Comparison of ENCODE assay signal across 8 cellular contexts in genomic region chr1:247210386-247211117, GRCh38. TPM values are rescaled to one million over a fixed set of nuclear protein-coding genes. Genes with fewer than 3 reads are reported as not detected.
DNase-seq lines count a peak whose midpoint lies in the region; ATAC-seq, FAIRE-seq and TF ChIP-seq lines count a peak whose summit lies in the region.

No MANE protein-coding gene starts in this region.

- no peak for TF ChIP-seq CTCF in AG10803 (conservative IDR thresholded peaks at IDR 0.05; ENCODE audit: low read length)
- no peak for TF ChIP-seq CTCF in keratinocyte (optimal IDR thresholded peaks at IDR 0.05 in 1 of 3, IDR thresholded peaks at IDR 0.05 in 1 of 3, conservative IDR thresholded peaks at IDR 0.05 in 1 of 3; ENCODE audit: extremely low read depth in 1 of 3, insufficient read depth in 2 of 3, low read length in 3 of 3)

- H3K4me3 ChIP-seq in AG10803 (ENCODE audit: low read length) = peak overlapping the region; percentile 96
- peak overlapping the region; percentile 90 to 99 (median 95) for H3K4me3 ChIP-seq in keratinocyte (ENCODE audit: control insufficient read depth in 2 of 3, extremely low read depth in 1 of 3, insufficient read depth in 2 of 3, low read depth in 1 of 3, low read length in 3 of 3)

- peaks cover 3 to 12% of the 10 kb centered on the region in 2 experiments for H3K36me3 ChIP-seq in keratinocyte (ENCODE audit: control insufficient read depth in 2 of 2, extremely low read depth in 1 of 2, insufficient read depth in 2 of 2, low read length in 2 of 2)

- H3K9me1 ChIP-seq in keratinocyte (ENCODE audit: control insufficient read depth, extremely low read depth, insufficient read depth, low read length) = no peaks in the 10 kb centered on the region

- dilution Hi-C loops in keratinocyte (cut with MboI; ENCODE audit: extremely low pct_ligation_motif_present, low sequenced_read_pairs) = no loop called here

- DNase-seq in AG10803 (ENCODE audit: low read depth) (peak; percentile 85), NCI-H345 treated with DMSO at 0.1 percent for 48 hours (lab: John Stamatoyannopoulos, UW; ENCODE audit: unreplicated experiment) (peak; percentile 90), keratinocyte (ENCODE audit: low read depth, low spot score) (peak; percentile 40)
- peak; percentile 85 for DNase-seq in activated CD4-positive, CD25-positive, alpha-beta regulatory T cell treated with anti-CD3 and anti-CD28 coated beads, Interleukin-2, amount 50 U/mL, for 16 hours (ENCODE audit: low read depth, low spot score)
- peak; percentile 88 to 89 for DNase-seq in central memory CD8-positive, alpha-beta T cell (ENCODE audit: low spot score in 2 of 2)
- DNase-seq in stimulated activated CD4-positive, alpha-beta T cell treated with anti-CD3 and anti-CD28 coated beads, Interleukin-12 subunit alpha, Interleukin-12 subunit beta, amount 100 ng/mL, for 48 hours (ENCODE audit: low read depth in 2 of 3, low spot score in 1 of 3) = peak; percentile 91 to 96 (median 92)

- peak overlapping the region; percentile 94 for H2AFZ ChIP-seq in keratinocyte (ENCODE audit: control insufficient read depth, low read length)

- H3K4me2 ChIP-seq in keratinocyte (ENCODE audit: control insufficient read depth, extremely low read depth, insufficient read depth, low read depth, low read length) = peak overlapping the region; percentile 88

- H3K9me3 ChIP-seq in keratinocyte (ENCODE audit: control insufficient read depth, low read depth, low read length) = peaks cover 2% of the 10 kb centered on the region

- peaks cover 10% of the 10 kb centered on the region for H3K4me1 ChIP-seq in keratinocyte (ENCODE audit: control insufficient read depth, extremely low read depth, insufficient read depth, low read length)

- H4K20me1 ChIP-seq in keratinocyte (ENCODE audit: control insufficient read depth, extremely low read depth, insufficient read depth, low read length) = no peaks in the 10 kb centered on the region

- peaks cover 23% of the 10 kb centered on the region for H3K36me3 Mint-ChIP-seq in central memory CD8-positive, alpha-beta T cell (ENCODE audit: insufficient read depth)

- H3K4me3 Mint-ChIP-seq in central memory CD8-positive, alpha-beta T cell = peak overlapping the region; percentile 96

- H3K79me2 ChIP-seq in keratinocyte (ENCODE audit: control insufficient read depth, insufficient read depth, low read length) = peaks cover 49% of the 10 kb centered on the region

- H3K27me3 ChIP-seq in keratinocyte (ENCODE audit: control insufficient read depth, extremely low read depth, insufficient read depth, low read length) = no peaks in the 10 kb centered on the region

- ATAC-seq in GM19035 (IDR thresholded peaks at IDR 0.05; ENCODE audit: unreplicated experiment) = peak; percentile 86
- peak; percentile 94 for ATAC-seq in HG03342 (IDR thresholded peaks at IDR 0.05; ENCODE audit: unreplicated experiment)
- ATAC-seq in central memory CD8-positive, alpha-beta T cell (replicated peaks; ENCODE audit: extremely low read depth, poor library complexity, severe bottlenecking) = peak; percentile 98

- peak overlapping the region; percentile 97 for H3K27ac Mint-ChIP-seq in central memory CD8-positive, alpha-beta T cell (ENCODE audit: low read depth)

- H3K27ac ChIP-seq in keratinocyte (ENCODE audit: control insufficient read depth, insufficient read depth, low read length) = peak overlapping the region; percentile 75

- FAIRE-seq in keratinocyte (lab: Jason Lieb, UNC) = peak; percentile 49

- H3K9ac ChIP-seq in keratinocyte (ENCODE audit: control insufficient read depth, extremely low read depth, insufficient read depth, low read length) = peak overlapping the region; percentile 84

- H3K9me3 Mint-ChIP-seq in central memory CD8-positive, alpha-beta T cell = no peaks in the 10 kb centered on the region

- H3K27me3 Mint-ChIP-seq in central memory CD8-positive, alpha-beta T cell = no peaks in the 10 kb centered on the region

- H3K4me1 Mint-ChIP-seq in central memory CD8-positive, alpha-beta T cell = peaks cover 54% of the 10 kb centered on the region

RNA-seq across cellular contexts. Expression of gene ZNF124, which starts 38.7 kb away (rescaled TPM):
- 2.9 to 4.1 TPM (median 2.9 TPM) in 3 replicates for polyA plus RNA-seq in keratinocyte
- polyA plus RNA-seq in keratinocyte (2011; ENCODE audit: low read depth) = 0.66 TPM
- polyA plus RNA-seq in keratinocyte (2011; cell fraction: cytosol; rRNA removed) = 1.5 and 3.1 TPM in 2 replicates
- 5.7 and 6.2 TPM in 2 replicates for polyA plus RNA-seq in keratinocyte (2011; cell fraction: nucleus; rRNA removed)
- 1.3 and 2.4 TPM in 2 replicates for polyA plus RNA-seq in keratinocyte (2012; ENCODE audit: low replicate concordance)
- polyA minus RNA-seq in keratinocyte = 4.6 to 20.5 TPM (median 17.5 TPM) in 3 replicates
- polyA minus RNA-seq in keratinocyte (2011; cell fraction: cytosol; rRNA and poly(A)+ RNA removed) = 14.6 TPM
- polyA minus RNA-seq in keratinocyte (2011; cell fraction: nucleus; rRNA and poly(A)+ RNA removed) = 5.0 and 9.3 TPM in 2 replicates

RNA-seq across cellular contexts. Expression of gene VN1R5, which starts 45.3 kb away (rescaled TPM):
- polyA plus RNA-seq in keratinocyte = not detected in 3 replicates
- polyA plus RNA-seq in keratinocyte (2011; ENCODE audit: low read depth) = not detected
- not detected in 2 replicates for polyA plus RNA-seq in keratinocyte (2011; cell fraction: cytosol; rRNA removed)
- not detected in 2 replicates for polyA plus RNA-seq in keratinocyte (2011; cell fraction: nucleus; rRNA removed)
- polyA plus RNA-seq in keratinocyte (2012; ENCODE audit: low replicate concordance) = not detected in 2 replicates
- polyA minus RNA-seq in keratinocyte = not detected in 3 replicates
- polyA minus RNA-seq in keratinocyte (2011; cell fraction: cytosol; rRNA and poly(A)+ RNA removed) = not detected
- polyA minus RNA-seq in keratinocyte (2011; cell fraction: nucleus; rRNA and poly(A)+ RNA removed) = not detected in 2 replicates

Comparison
In these comparisons a context has a peak if more than half of its experiments do, and no peak if none do; other contexts are left out.
1. Peak in every context shown above with its lines: DNase-seq, ATAC-seq, H3K4me3 ChIP-seq and H3K27ac ChIP-seq.
2. DNase-seq: peak in every context shown above with its lines; median percentile 92 in stimulated activated CD4-positive, alpha-beta T cell treated with anti-CD3 and anti-CD28 coated beads, Interleukin-12 subunit alpha, Interleukin-12 subunit beta, amount 100 ng/mL, for 48 hours; 90 in NCI-H345 treated with DMSO at 0.1 percent for 48 hours; 88 in central memory CD8-positive, alpha-beta T cell; 85 in AG10803; 85 in activated CD4-positive, CD25-positive, alpha-beta regulatory T cell treated with anti-CD3 and anti-CD28 coated beads, Interleukin-2, amount 50 U/mL, for 16 hours; 40 in keratinocyte.